ENCODE assay signal across 26 cellular contexts in genomic region chr1:52190500-52191252, GRCh38. TPM values are rescaled to one million over a fixed set of nuclear protein-coding genes. Genes with fewer than 3 reads are reported as not detected.
A peak's percentile ranks its signal among the peaks of the same experiment; 100 is the strongest.
DNase-seq lines count a peak whose midpoint lies in the region; ATAC-seq, FAIRE-seq and TF ChIP-seq lines count a peak whose summit lies in the region.
"Had no signal": no experiment of that assay in that cellular context is flagged by ENCODE, and none has a peak within 500 bp of the region (broad histone marks: within the 10 kb centered on the region; RNA-seq: fewer than 3 reads in every experiment).

No MANE protein-coding gene starts in this region.

- BruUV-seq in HCT116 (replicated peaks; lab: Mats Ljungman, UMichigan), result no TSS peak

- TF ChIP-seq CTCF in HCT116 (IDR thresholded peaks at IDR 0.05 in 2 of 3, conservative IDR thresholded peaks at IDR 0.05 in 1 of 3; ENCODE audit: borderline replicate concordance in 1 of 3, insufficient read depth in 1 of 3, low read depth in 2 of 3, low read length in 2 of 3), result no peak
- no peak for TF ChIP-seq CTCF in VCaP (conservative IDR thresholded peaks at IDR 0.05)
- no peak for TF ChIP-seq CTCF in left lung (IDR thresholded peaks at IDR 0.05)

- no peaks in the 10 kb centered on the region for H3K9me3 Mint-ChIP-seq in activated naive CD8-positive, alpha-beta T cell treated with anti-CD3 and anti-CD28 coated beads, Interleukin-2, amount 50 U/mL, for 24 hours
- H3K9me3 Mint-ChIP-seq: activated T-helper 2 cell treated with anti-CD3 and anti-CD28 coated beads, Interferon-gamma antibody, Interleukin-2, Interleukin-4, amounts not matched to agents 10 μg/mL and 5 μg/mL and 100 μg/mL, durations not matched to agents 14 hours and 24 hours and 36 hours; immature natural killer cell had no signal

- RAD21 ChIA-PET in HCT116 (lab: Charles Lee; ENCODE audit: low non-redundant PET in 1 of 2, low total read pairs in 2 of 2, uncharacterized antibody in 2 of 2, unreplicated experiment in 2 of 2), result no interaction called here

- DNase-seq in Daoy (ENCODE audit: low read depth), result peak; percentile 6
- DNase-seq in HCT116 (ENCODE audit: low read depth, low spot score), result no peak
- no peak for DNase-seq in left lung
- no peak for DNase-seq in GM12892 (ENCODE audit: insufficient read length)
- no peak for DNase-seq in activated naive CD8-positive, alpha-beta T cell treated with anti-CD3 and anti-CD28 coated beads, Interleukin-2, amount 50 U/mL, for 24 hours
- DNase-seq in NCI-H2081 (lab: John Stamatoyannopoulos, UW), result no peak
- no peak for DNase-seq in left ventricle myocardium superior
- DNase-seq: activated CD8-positive, alpha-beta memory T cell treated with anti-CD3 and anti-CD28 coated beads, Interleukin-2, amount 10 ng/mL, durations not matched to agents 7 days and 5 days; activated naive CD8-positive, alpha-beta T cell treated with anti-CD3 and anti-CD28 coated beads, Interleukin-2, amount 10 ng/mL, durations not matched to agents 7 days and 5 days; CD4-positive, alpha-beta memory T cell; colonic mucosa; immature natural killer cell; KG1; left ventricle myocardium inferior; mucosa of descending colon; NCI-H1092; NCI-H1930; NCI-H510A; stimulated activated naive CD4-positive, alpha-beta T cell treated with Interleukin-2 at 50 U/mL for 16 hours; T-helper 9 cell; thyroid gland had no signal

- H3K9me2 ChIP-seq in HCT116 (ENCODE audit: insufficient read depth), result no peaks in the 10 kb centered on the region

- H4K20me1 ChIP-seq in HCT116 (ENCODE audit: insufficient read depth), result no peaks in the 10 kb centered on the region

- CTCF ChIA-PET in HCT116 (lab: Charles Lee), result no interaction called here

- H3K4me3 Mint-ChIP-seq in activated naive CD8-positive, alpha-beta T cell treated with anti-CD3 and anti-CD28 coated beads, Interleukin-2, amount 50 U/mL, for 24 hours, result no peak overlapping the region
- H3K4me3 Mint-ChIP-seq: activated CD8-positive, alpha-beta memory T cell treated with anti-CD3 and anti-CD28 coated beads, Interleukin-2, amount 10 ng/mL, durations not matched to agents 7 days and 5 days; activated naive CD8-positive, alpha-beta T cell treated with anti-CD3 and anti-CD28 coated beads, Interleukin-2, amount 10 ng/mL, durations not matched to agents 7 days and 5 days; brain; CD4-positive, alpha-beta memory T cell; immature natural killer cell had no signal

- no peak overlapping the region for H2AFZ ChIP-seq in HCT116 (ENCODE audit: low read depth, low read length, poor library complexity, severe bottlenecking)

- H3K4me1 ChIP-seq in HCT116 (ENCODE audit: control insufficient read depth in 1 of 2, insufficient read depth in 2 of 2, low read length in 2 of 2) (no peaks in the 10 kb centered on the region), left lung (no peaks in the 10 kb centered on the region)
- H3K4me1 ChIP-seq: colonic mucosa had no signal

- intact Hi-C loops in HCT116 (cut with micrococcal nuclease) (no loop called here), left lung (cut with DNase I) (no loop called here), left ventricle myocardium superior (cut with micrococcal nuclease) (no loop called here)

- H3K36me3 Mint-ChIP-seq in activated naive CD8-positive, alpha-beta T cell treated with anti-CD3 and anti-CD28 coated beads, Interleukin-2, amount 50 U/mL, for 24 hours (ENCODE audit: low read depth), result no peaks in the 10 kb centered on the region
- H3K36me3 Mint-ChIP-seq: activated CD8-positive, alpha-beta memory T cell treated with anti-CD3 and anti-CD28 coated beads, Interleukin-2, amount 10 ng/mL, durations not matched to agents 7 days and 5 days; activated naive CD8-positive, alpha-beta T cell treated with anti-CD3 and anti-CD28 coated beads, Interleukin-2, amount 10 ng/mL, durations not matched to agents 7 days and 5 days; CD4-positive, alpha-beta memory T cell; immature natural killer cell had no signal

- H3K4me2 ChIP-seq in HCT116 (ENCODE audit: low read length), result no peak overlapping the region

- no peaks in the 10 kb centered on the region for H3K27me3 Mint-ChIP-seq in activated naive CD8-positive, alpha-beta T cell treated with anti-CD3 and anti-CD28 coated beads, Interleukin-2, amount 50 U/mL, for 24 hours
- H3K27me3 Mint-ChIP-seq: activated naive CD8-positive, alpha-beta T cell treated with anti-CD3 and anti-CD28 coated beads, Interleukin-2, amount 10 ng/mL, durations not matched to agents 7 days and 5 days; brain; CD4-positive, alpha-beta memory T cell; progenitor cell of endocrine pancreas had no signal

- no peaks in the 10 kb centered on the region for H3K36me3 ChIP-seq in HCT116 (ENCODE audit: control insufficient read depth in 1 of 2, insufficient read depth in 2 of 2, low read length in 2 of 2)
- no peaks in the 10 kb centered on the region for H3K36me3 ChIP-seq in left lung
- H3K36me3 ChIP-seq: colonic mucosa, left ventricle myocardium inferior, thyroid gland had no signal

- no peak overlapping the region for H3K27ac Mint-ChIP-seq in activated naive CD8-positive, alpha-beta T cell treated with anti-CD3 and anti-CD28 coated beads, Interleukin-2, amount 50 U/mL, for 24 hours
- H3K27ac Mint-ChIP-seq: activated CD8-positive, alpha-beta memory T cell treated with anti-CD3 and anti-CD28 coated beads, Interleukin-2, amount 10 ng/mL, durations not matched to agents 7 days and 5 days; activated naive CD8-positive, alpha-beta T cell treated with anti-CD3 and anti-CD28 coated beads, Interleukin-2, amount 10 ng/mL, durations not matched to agents 7 days and 5 days; activated T-helper 2 cell treated with anti-CD3 and anti-CD28 coated beads, Interferon-gamma antibody, Interleukin-2, Interleukin-4, amounts not matched to agents 10 μg/mL and 5 μg/mL and 100 μg/mL, durations not matched to agents 14 hours and 24 hours and 36 hours; CD4-positive, alpha-beta memory T cell; immature natural killer cell; progenitor cell of endocrine pancreas had no signal

- H3K9ac ChIP-seq in HCT116 (ENCODE audit: low read length), result no peak overlapping the region

- ATAC-seq in HCT116 (peak; percentile 61), left lung (peak; percentile 54), left ventricle myocardium superior (no peak)
- no peak for ATAC-seq in activated naive CD8-positive, alpha-beta T cell treated with anti-CD3 and anti-CD28 coated beads, Interleukin-2, amount 50 U/mL, for 24 hours
- ATAC-seq: activated CD8-positive, alpha-beta memory T cell treated with anti-CD3 and anti-CD28 coated beads, Interleukin-2, amount 10 ng/mL, durations not matched to agents 7 days and 5 days; mucosa of descending colon had no signal

- TF ChIP-seq POLR2A in HCT116 (IDR thresholded peaks at IDR 0.05; ENCODE audit: borderline replicate concordance, extremely low read depth, insufficient read depth, insufficient read length) (no peak), GM12892 (IDR thresholded peaks at IDR 0.05; ENCODE audit: low read depth, low read length) (no peak)

- H3K4me3 ChIP-seq in HCT116 (replicated peaks in 1 of 2; ENCODE audit: low read depth in 1 of 2, low read length in 2 of 2) (no peak overlapping the region), left lung (no peak overlapping the region)
- H3K4me3 ChIP-seq: colonic mucosa, left ventricle myocardium inferior, mucosa of descending colon, thyroid gland had no signal

- H3K79me2 ChIP-seq in HCT116 (ENCODE audit: insufficient read depth, low read length), result 0 out of 2 replicates have a peak, but pooled peaks cover 5% of the 10 kb centered on the region

- H3K4me1 Mint-ChIP-seq in activated naive CD8-positive, alpha-beta T cell treated with anti-CD3 and anti-CD28 coated beads, Interleukin-2, amount 50 U/mL, for 24 hours, result no peaks in the 10 kb centered on the region
- H3K4me1 Mint-ChIP-seq: activated CD8-positive, alpha-beta memory T cell treated with anti-CD3 and anti-CD28 coated beads, Interleukin-2, amount 10 ng/mL, durations not matched to agents 7 days and 5 days; immature natural killer cell had no signal

- POLR2A ChIA-PET in HCT116 (lab: Charles Lee), result no interaction called here

- H3K9me3 ChIP-seq in HCT116 (ENCODE audit: control insufficient read depth in 1 of 2, insufficient read depth in 1 of 2, low read depth in 1 of 2, low read length in 2 of 2) (no peaks in the 10 kb centered on the region), left lung (no peaks in the 10 kb centered on the region)
- H3K9me3 ChIP-seq: colonic mucosa, mucosa of descending colon, thyroid gland had no signal

- FAIRE-seq in GM12892 (lab: Jason Lieb, UNC), result no peak
- FAIRE-seq: endometrium had no signal

- TF ChIP-seq RAD21 in HCT116 (IDR thresholded peaks at IDR 0.05; ENCODE audit: low read depth), result no peak

- no peaks in the 10 kb centered on the region for H3K27me3 ChIP-seq in HCT116 (ENCODE audit: insufficient read depth, low read length)
- no peaks in the 10 kb centered on the region for H3K27me3 ChIP-seq in left lung
- H3K27me3 ChIP-seq: colonic mucosa, thyroid gland had no signal

- H3K27ac ChIP-seq in HCT116 (ENCODE audit: low read depth, low read length) (no peak overlapping the region), VCaP (peak overlapping the region; percentile 87), left lung (no peak overlapping the region)
- H3K27ac ChIP-seq: colonic mucosa, left ventricle myocardium inferior had no signal

TF ChIP-seq in HCT116, 20 proteins besides CTCF, POLR2A, EP300 and RAD21 (continues in another document):
- no peak for TF ChIP-seq SRF (IDR thresholded peaks at IDR 0.05; ENCODE audit: low read depth)
- no peak for TF ChIP-seq YY1 (IDR thresholded peaks at IDR 0.05; ENCODE audit: extremely low read depth, insufficient replicate concordance, low read depth, low read length)
- TF ChIP-seq ZNF274 (IDR thresholded peaks at IDR 0.05; ENCODE audit: low read depth, low read length), result no peak
- no peak for TF ChIP-seq ZFX (IDR thresholded peaks at IDR 0.05)
- TF ChIP-seq, protein P1, sequence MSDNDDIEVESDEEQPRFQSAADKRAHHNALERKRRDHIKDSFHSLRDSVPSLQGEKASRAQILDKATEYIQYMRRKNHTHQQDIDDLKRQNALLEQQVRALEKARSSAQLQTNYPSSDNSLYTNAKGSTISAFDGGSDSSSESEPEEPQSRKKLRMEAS (IDR thresholded peaks at IDR 0.05), result no peak
- no peak for TF ChIP-seq CBX3 (IDR thresholded peaks at IDR 0.05; ENCODE audit: low read depth)
- TF ChIP-seq TCF7L2 (IDR thresholded peaks at IDR 0.05; ENCODE audit: borderline replicate concordance, extremely low read depth, insufficient read depth, insufficient read length), result no peak
- no peak for TF ChIP-seq EZH2phosphoT487 (IDR thresholded peaks at IDR 0.05; ENCODE audit: borderline replicate concordance)
- TF ChIP-seq ATF3 (IDR thresholded peaks at IDR 0.05), result no peak
- no peak for TF ChIP-seq SP1 (IDR thresholded peaks at IDR 0.05; ENCODE audit: low read depth)
- TF ChIP-seq EGR1 (IDR thresholded peaks at IDR 0.05; ENCODE audit: low read depth), result no peak

RNA-seq across cellular contexts. Expression of gene ZFYVE9, which starts 48.8 kb away (rescaled TPM):
- total RNA-seq in Daoy (2014; rRNA removed; shearing (Covaris generic)), result 11.8 and 15.3 TPM in 2 replicates
- 14.2 TPM for total RNA-seq in HCT116 (2021; ENCODE audit: unreplicated experiment)
- 6.7 and 8.9 TPM in 2 replicates for polyA plus RNA-seq in HCT116 (2012)
- 10 to 100 TPM; 15.2 to 18.9 TPM for total RNA-seq in left lung
- polyA plus RNA-seq in GM12892 (2012; ENCODE audit: missing spikeins), result 3.7 TPM
- 19.3 TPM for total RNA-seq in left ventricle myocardium superior

Comparison
In these comparisons a context has a peak if more than half of its experiments do, and no peak if none do; other contexts are left out.
1. ATAC-seq: peak in HCT116 (single experiment) and left lung (single experiment); none in activated naive CD8-positive, alpha-beta T cell treated with anti-CD3 and anti-CD28 coated beads, Interleukin-2, amount 50 U/mL, for 24 hours (single experiment) and left ventricle myocardium superior (single experiment).